In genomic region chr11:125952973-125953372, GRCh38 we compare ENCODE assay signal across 15 cellular contexts. TPM values are rescaled to one million over a fixed set of nuclear protein-coding genes. Genes with fewer than 3 reads are reported as not detected.
DNase-seq lines count a peak whose midpoint lies in the region; ATAC-seq, FAIRE-seq and TF ChIP-seq lines count a peak whose summit lies in the region.
"Had no signal": no experiment of that assay in that cellular context is flagged by ENCODE, and none has a peak within 500 bp of the region (broad histone marks: within the 10 kb centered on the region; RNA-seq: fewer than 3 reads in every experiment).

No MANE protein-coding gene starts in this region.

- H3K4me1 ChIP-seq in small intestine (ENCODE audit: control insufficient read depth in 2 of 2, insufficient read depth in 1 of 2, low read depth in 1 of 2, low read length in 1 of 2) (no peaks in the 10 kb centered on the region), MM.1S (ENCODE audit: low read length) (no peaks in the 10 kb centered on the region)

- no peaks in the 10 kb centered on the region for H3K9me3 ChIP-seq in small intestine (ENCODE audit: control insufficient read depth, low read depth)
- no peaks in the 10 kb centered on the region for H3K9me3 ChIP-seq in MM.1S (replicated peaks; ENCODE audit: insufficient read depth, low read length)

- TF ChIP-seq CTCF in VCaP (conservative IDR thresholded peaks at IDR 0.05), result no peak
- TF ChIP-seq CTCF in MM.1S (IDR thresholded peaks at IDR 0.05; ENCODE audit: low read length), result no peak

- H3K79me2 ChIP-seq in MM.1S (ENCODE audit: low read length), result no peaks in the 10 kb centered on the region

- no peaks in the 10 kb centered on the region for H3F3A ChIP-seq in MM.1S (ENCODE audit: insufficient read depth, low read length)

- no peak for FAIRE-seq in small intestine (lab: Jason Lieb, UNC)

- H3K4me2 ChIP-seq in MM.1S (ENCODE audit: low read depth, low read length), result no peak overlapping the region

- no peaks in the 10 kb centered on the region for H4K20me1 ChIP-seq in MM.1S (ENCODE audit: insufficient read depth, low read length)

- H3K36me3 ChIP-seq in small intestine (ENCODE audit: control insufficient read depth in 2 of 2, insufficient read depth in 2 of 2, low read length in 2 of 2) (no peaks in the 10 kb centered on the region), MM.1S (replicated peaks; ENCODE audit: insufficient read depth, low read length) (no peaks in the 10 kb centered on the region)

- peak; percentile 65 for DNase-seq in NCI-H1105 (lab: John Stamatoyannopoulos, UW)
- peak; percentile 39 to 58 for DNase-seq in left colon
- DNase-seq in small intestine, result peak; percentile 67
- no peak for DNase-seq in NCI-H748 treated with DMSO at 0.1 percent for 48 hours (lab: John Stamatoyannopoulos, UW)
- no peak for DNase-seq in MM.1S
- no peak for DNase-seq in retina
- DNase-seq in stimulated activated CD8-positive, alpha-beta memory T cell treated with anti-CD3 and anti-CD28 coated beads, Interleukin-4, amount 100 ng/mL, for 48 hours, result no peak
- DNase-seq: activated CD4-positive, alpha-beta T cell treated with anti-CD3 and anti-CD28 coated beads for 36 hours; Calu3; erythroblast; stimulated activated CD4-positive, alpha-beta T cell treated with anti-CD3 and anti-CD28 coated beads, Interleukin-4, amount 100 ng/mL, for 4 hours; stimulated activated naive CD8-positive, alpha-beta T cell treated with anti-CD3 and anti-CD28 coated beads, Interleukin-15, amount 100 ng/mL, for 72 hours had no signal

- ATAC-seq in left colon, result peak; percentile 86
- ATAC-seq: activated CD4-positive, alpha-beta T cell treated with anti-CD3 and anti-CD28 coated beads for 36 hours; HCT116; stimulated activated naive CD8-positive, alpha-beta T cell treated with anti-CD3 and anti-CD28 coated beads, Interleukin-15, amount 100 ng/mL, for 72 hours had no signal

- H2AFZ ChIP-seq in MM.1S (ENCODE audit: low read length), result no peak overlapping the region

- intact Hi-C loops in left colon (cut with DNase I, micrococcal nuclease), result no loop called here

- no peaks in the 10 kb centered on the region for H3K9me2 ChIP-seq in MM.1S (replicated peaks; ENCODE audit: insufficient read depth, low read length)

- peak overlapping the region; percentile 85 for H3K27ac ChIP-seq in VCaP
- H3K27ac ChIP-seq in small intestine (ENCODE audit: low read depth in 1 of 2, low read length in 1 of 2), result no peak overlapping the region
- H3K27ac ChIP-seq in MM.1S (ENCODE audit: low read length), result no peak overlapping the region

- 19 to 50% (median 38%) methylated on average over 7 of the region's 7 CpGs for WGBS in small intestine, 3 donors

- H3K27me3 ChIP-seq in small intestine (ENCODE audit: control insufficient read depth in 2 of 2, insufficient read depth in 2 of 2, low read length in 2 of 2) (no peaks in the 10 kb centered on the region), MM.1S (replicated peaks; ENCODE audit: insufficient read depth, low read length) (no peaks in the 10 kb centered on the region)

- no peak overlapping the region for H3K9ac ChIP-seq in MM.1S (ENCODE audit: low read length)

- H3K4me3 ChIP-seq in small intestine (ENCODE audit: low read depth in 1 of 2, low read length in 2 of 2) (no peak overlapping the region), MM.1S (ENCODE audit: low read length) (no peak overlapping the region)

RNA-seq across cellular contexts. Expression of gene VSIG10L2, which starts 7.1 kb away (rescaled TPM):
- not detected for total RNA-seq in left colon
- polyA plus RNA-seq in small intestine, result under 1 TPM in 1 of 3 donors, not detected in 2; 0.10 TPM
- total RNA-seq: activated CD4-positive, alpha-beta T cell treated with anti-CD3 and anti-CD28 coated beads for 36 hours; bronchial epithelial cell; Calu3 had no signal

RNA-seq across cellular contexts. Expression of gene DDX25, which starts 48.7 kb away (rescaled TPM):
- total RNA-seq in left colon, result under 1 TPM; 0.20 to 0.27 TPM
- under 1 TPM in 2 of 3 donors, not detected in 1; 0.63 to 0.81 TPM for polyA plus RNA-seq in small intestine
- total RNA-seq: activated CD4-positive, alpha-beta T cell treated with anti-CD3 and anti-CD28 coated beads for 36 hours; bronchial epithelial cell; Calu3 had no signal

RNA-seq across cellular contexts. Expression of gene PUS3, which starts 50.0 kb away (rescaled TPM):
- total RNA-seq in left colon, result 1 to 10 TPM; 4.7 to 7.5 TPM
- 10 to 100 TPM; 10.3 to 12.7 (median 11.3) TPM for polyA plus RNA-seq in small intestine

Comparison
In these comparisons a context has a peak if more than half of its experiments do, and no peak if none do; other contexts are left out.
1. DNase-seq: peak in NCI-H1105 (single experiment), left colon (2 of 2) and small intestine (single experiment); none in NCI-H748 treated with DMSO at 0.1 percent for 48 hours (single experiment), MM.1S (single experiment), retina (single experiment) and stimulated activated CD8-positive, alpha-beta memory T cell treated with anti-CD3 and anti-CD28 coated beads, Interleukin-4, amount 100 ng/mL, for 48 hours (single experiment).